20 cellular contexts compared by ENCODE assay signal in genomic region chr11:69475866-69476714, GRCh38. TPM values are rescaled to one million over a fixed set of nuclear protein-coding genes. Genes with fewer than 3 reads are reported as not detected.
"Had no signal": no experiment of that assay in that cellular context is flagged by ENCODE, and none has a peak within 500 bp of the region (broad histone marks: within the 10 kb centered on the region; RNA-seq: fewer than 3 reads in every experiment).

No MANE protein-coding gene starts in this region.

- H3K36me3 ChIP-seq: cardiac muscle cell, sigmoid colon, thoracic aorta, upper lobe of left lung had no signal

- H3K9me3 ChIP-seq: sigmoid colon had no signal

- H3K4me1 ChIP-seq: foreskin keratinocyte had no signal

- H3K27me3 ChIP-seq: cardiac muscle cell, upper lobe of left lung had no signal

- H3K4me3 ChIP-seq: cardiac muscle cell, lung, sigmoid colon, thoracic aorta, upper lobe of left lung had no signal

- ATAC-seq: foreskin keratinocyte; SK-N-SH treated with all-trans-retinoic acid at 6 μM for 48 hours; stimulated activated naive B cell treated with anti-CD40 and anti-IgM and Interleukin-4, amounts not matched to agents 10 μg/mL and 1 μg/mL and 100 μg/mL, for 72 hours; T-cell had no signal

- H3K27ac ChIP-seq: cardiac muscle cell, epithelial cell of prostate, foreskin keratinocyte, sigmoid colon, thoracic aorta, upper lobe of left lung had no signal

- DNase-seq: activated B cell treated with CpG ODN at 0.5 μM for 24 hours; activated CD4-positive, alpha-beta memory T cell treated with anti-CD3 and anti-CD28 coated beads for 36 hours; activated CD4-positive, alpha-beta T cell treated with anti-CD3 and anti-CD28 coated beads for 4 hours; activated T-cell treated with anti-CD3 and anti-CD28 coated beads for 4 hours; foreskin keratinocyte; hippocampal formation; immature natural killer cell; midbrain; sigmoid colon; stimulated activated naive B cell treated with anti-CD40 and anti-IgM and Interleukin-4, amounts not matched to agents 10 μg/mL and 1 μg/mL and 100 μg/mL, for 72 hours; T-cell had no signal

RNA-seq across cellular contexts. Expression of gene LINC01488, which starts 5.4 kb away (rescaled TPM):
- total RNA-seq: activated B cell treated with CpG ODN at 0.5 μM for 24 hours; activated CD4-positive, alpha-beta memory T cell treated with anti-CD3 and anti-CD28 coated beads for 36 hours; activated T-helper 1 cell treated with anti-CD3 and anti-CD28 coated beads, Interleukin-12 subunit alpha, Interleukin-12 subunit beta, Interleukin-2, Interleukin-4 antibody, amounts not matched to agents 30 ng/mL and 10 ng/mL and 1 ng/mL, durations not matched to agents 14 hours and 24 hours and 36 hours; foreskin keratinocyte; lung; myocyte; osteocyte; T-cell; thoracic aorta; upper lobe of left lung had no signal
